Comparison of ENCODE assay signal across 15 cellular contexts in genomic region chr5:12017037-12017436, GRCh38.
DNase-seq lines count a peak whose midpoint lies in the region; ATAC-seq and TF ChIP-seq lines count a peak whose summit lies in the region.
"Had no signal": no experiment of that assay in that cellular context is flagged by ENCODE, and none has a peak within 500 bp of the region (broad histone marks: within the 10 kb centered on the region; RNA-seq: fewer than 3 reads in every experiment).

No MANE protein-coding gene starts in this region.

- ATAC-seq in GM19397 (IDR thresholded peaks at IDR 0.05; ENCODE audit: unreplicated experiment), result no peak

- H4K20me1 ChIP-seq in osteoblast (ENCODE audit: insufficient read depth, low read length), result no peaks in the 10 kb centered on the region

- no peaks in the 10 kb centered on the region for H3K27me3 ChIP-seq in mesendoderm (ENCODE audit: insufficient read depth, low read length, poor library complexity)
- H3K27me3 ChIP-seq in osteoblast (ENCODE audit: insufficient read depth, low read length), result no peaks in the 10 kb centered on the region

- H3K9me3 Mint-ChIP-seq in brain, result peaks cover 0 to 17% (median 0%) of the 10 kb centered on the region in 5 experiments

- no peaks in the 10 kb centered on the region for H3K36me3 ChIP-seq in mesendoderm (ENCODE audit: control insufficient read depth, insufficient read depth, low read length)
- no peaks in the 10 kb centered on the region for H3K36me3 ChIP-seq in osteoblast (ENCODE audit: insufficient read depth, low read length)

- H2BK120ac ChIP-seq in mesendoderm (ENCODE audit: low read depth, low read length), result no peak overlapping the region

- H3K79me2 ChIP-seq in mesendoderm (ENCODE audit: control insufficient read depth, insufficient read depth, low read length) (no peaks in the 10 kb centered on the region), osteoblast (ENCODE audit: insufficient read depth, low read length) (no peaks in the 10 kb centered on the region)

- H3K4me2 ChIP-seq in mesendoderm (ENCODE audit: low read length), result no peak overlapping the region
- no peak overlapping the region for H3K4me2 ChIP-seq in osteoblast (ENCODE audit: insufficient read depth, low read length)
- H3K4me2 ChIP-seq: KMS-11 had no signal

- no peak overlapping the region for H3K27ac ChIP-seq in mesendoderm (ENCODE audit: low read depth, low read length)
- no peak overlapping the region for H3K27ac ChIP-seq in osteoblast (ENCODE audit: low read depth, low read length)
- H3K27ac ChIP-seq: KMS-11 had no signal

- H3K79me1 ChIP-seq in mesendoderm (ENCODE audit: low read length), result no peaks in the 10 kb centered on the region

- no CpG with 5 or more reads among the region's 10 CpGs for WGBS in mesendoderm (ENCODE audit: extremely low coverage, insufficient coverage, low lambda C conversion rate)

- no peak overlapping the region for H3K4me3 ChIP-seq in mesendoderm (ENCODE audit: low read length)
- H3K4me3 ChIP-seq in osteoblast (ENCODE audit: insufficient read depth, low read length), result no peak overlapping the region

- H4K8ac ChIP-seq in mesendoderm (ENCODE audit: low read depth, low read length), result no peak overlapping the region

- peak overlapping the region in 3 of 5 experiments; percentile 3 to 21 (median 14) for H3K4me3 Mint-ChIP-seq in brain
- H3K4me3 Mint-ChIP-seq: CD4-positive, CD25-positive, alpha-beta regulatory T cell had no signal

- no peak overlapping the region for H2AFZ ChIP-seq in osteoblast (ENCODE audit: low read length)

- H3K56ac ChIP-seq in mesendoderm (ENCODE audit: low read length), result no peak overlapping the region

- H3K18ac ChIP-seq in mesendoderm (ENCODE audit: low read length), result no peak overlapping the region

- H3K27me3 Mint-ChIP-seq in brain, result no peaks in the 10 kb centered on the region
- H3K27me3 Mint-ChIP-seq: CD4-positive, CD25-positive, alpha-beta regulatory T cell had no signal

- TF ChIP-seq CTCF in brain (conservative IDR thresholded peaks at IDR 0.05) (no peak), osteoblast (IDR thresholded peaks at IDR 0.05; ENCODE audit: extremely low read depth, low read depth, low read length) (no peak)

- no peak overlapping the region for H4K5ac ChIP-seq in mesendoderm (ENCODE audit: low read length)

- no peak overlapping the region for H2BK5ac ChIP-seq in mesendoderm (ENCODE audit: low read length)

- H3K4ac ChIP-seq in mesendoderm (ENCODE audit: low read depth, low read length), result peak overlapping the region; percentile 68

- peak; percentile 95 for DNase-seq in DMS53 treated with DMSO at 0.1 percent for 48 hours (lab: John Stamatoyannopoulos, UW; ENCODE audit: unreplicated experiment)
- peak; percentile 45 for DNase-seq in NCI-H1694 (lab: John Stamatoyannopoulos, UW)
- DNase-seq in mesendoderm, result peak; percentile 4
- no peak for DNase-seq in osteoblast (ENCODE audit: insufficient read length, low spot score, missing footprints)
- no peak for DNase-seq in kidney glomerular epithelial cell (lab: John Stamatoyannopoulos, UW)
- DNase-seq: CD4-positive, CD25-positive, alpha-beta regulatory T cell; DMS79 treated with DMSO at 0.1 percent for 48 hours; NCI-H1092; NCI-H1930; NCI-H2227 treated with DMSO at 0.1 percent for 48 hours; NCI-H774; SIG-M5 had no signal

- H3K9ac ChIP-seq in mesendoderm (ENCODE audit: low read length), result no peak overlapping the region
- H3K9ac ChIP-seq: KMS-11 had no signal

- no peak overlapping the region for H3K23ac ChIP-seq in mesendoderm (ENCODE audit: low read length)

- H3K4me1 ChIP-seq in mesendoderm (ENCODE audit: control insufficient read depth, low read depth, low read length), result no peaks in the 10 kb centered on the region
- no peaks in the 10 kb centered on the region for H3K4me1 ChIP-seq in osteoblast (ENCODE audit: insufficient read depth, low read length)

- no peak overlapping the region for H2AK5ac ChIP-seq in mesendoderm (ENCODE audit: low read length)

- no peaks in the 10 kb centered on the region for H3K9me3 ChIP-seq in osteoblast (ENCODE audit: low read depth, low read length)

- H3K36me3 Mint-ChIP-seq in brain, result no peaks in the 10 kb centered on the region
- H3K36me3 Mint-ChIP-seq: CD4-positive, CD25-positive, alpha-beta regulatory T cell had no signal

- peaks cover 11% of the 10 kb centered on the region for H3K4me1 Mint-ChIP-seq in brain
- H3K4me1 Mint-ChIP-seq: CD4-positive, CD25-positive, alpha-beta regulatory T cell had no signal

- H3K27ac Mint-ChIP-seq in brain, result peak overlapping the region in 4 of 5 experiments; percentile 36 to 90 (median 58)
- H3K27ac Mint-ChIP-seq: CD4-positive, CD25-positive, alpha-beta regulatory T cell had no signal

- H2BK15ac ChIP-seq in mesendoderm (replicated peaks; ENCODE audit: low read depth), result no peak overlapping the region

Comparison
In these comparisons a context has a peak if more than half of its experiments do, and no peak if none do; other contexts are left out.
1. DNase-seq: peak in DMS53 treated with DMSO at 0.1 percent for 48 hours (single experiment), NCI-H1694 (single experiment) and mesendoderm (single experiment); none in osteoblast (single experiment) and kidney glomerular epithelial cell (single experiment).